In genomic region chr4:54585321-54586000, GRCh38 we compare ENCODE assay signal across 21 cellular contexts.
DNase-seq lines count a peak whose midpoint lies in the region; ATAC-seq, FAIRE-seq and TF ChIP-seq lines count a peak whose summit lies in the region.
"Had no signal": no experiment of that assay in that cellular context is flagged by ENCODE, and none has a peak within 500 bp of the region (broad histone marks: within the 10 kb centered on the region; RNA-seq: fewer than 3 reads in every experiment).

No MANE protein-coding gene starts in this region.

- H3K27me3 Mint-ChIP-seq in activated CD8-positive, alpha-beta T cell treated with anti-CD3 and anti-CD28 coated beads, Interleukin-2, amount 10 ng/mL, durations not matched to agents 7 days and 5 days (ENCODE audit: low read depth): peaks cover 13% of the 10 kb centered on the region
- H3K27me3 Mint-ChIP-seq: stimulated activated naive B cell treated with anti-CD40 and anti-IgM and Interleukin-4, amounts not matched to agents 10 μg/mL and 1 μg/mL and 100 μg/mL, for 72 hours had no signal

- H3K36me3 ChIP-seq in small intestine (ENCODE audit: control insufficient read depth in 2 of 2, insufficient read depth in 2 of 2, low read length in 2 of 2) (no peaks in the 10 kb centered on the region), heart right ventricle (no peaks in the 10 kb centered on the region)
- H3K36me3 ChIP-seq: MG63, spleen, tibial nerve had no signal

- 82 to 90% (median 82%) methylated on average over 8 of the region's 8 CpGs for WGBS in small intestine, 3 donors
- 96% methylated on average over 8 of the region's 8 CpGs for WGBS in heart right ventricle, 2 donors

- POLR2A ChIA-PET in activated CD8-positive, alpha-beta T cell treated with anti-CD3 and anti-CD28 coated beads, Interleukin-2, amount 10 ng/mL, durations not matched to agents 7 days and 5 days (lab: Charles Lee): no interaction called here

- TF ChIP-seq CTCF in heart right ventricle (IDR thresholded peaks at IDR 0.05): no peak

- H3K27ac ChIP-seq in epithelial cell of prostate (no peak overlapping the region), small intestine (ENCODE audit: low read depth in 1 of 2, low read length in 1 of 2) (peak overlapping the region; percentile 15 to 52), heart right ventricle (no peak overlapping the region)
- H3K27ac ChIP-seq: spleen, tibial nerve had no signal

- no peak overlapping the region for H3K4me3 Mint-ChIP-seq in activated CD8-positive, alpha-beta T cell treated with anti-CD3 and anti-CD28 coated beads, Interleukin-2, amount 10 ng/mL, durations not matched to agents 7 days and 5 days
- H3K4me3 Mint-ChIP-seq: activated naive CD8-positive, alpha-beta T cell treated with anti-CD3 and anti-CD28 coated beads for 36 hours; activated T-cell treated with anti-CD3 and anti-CD28 coated beads, Interleukin-2, amount 50 U/mL, for 4 hours; endodermal cell; natural killer cell; stimulated activated naive B cell treated with anti-CD40 and anti-IgM and Interleukin-4, amounts not matched to agents 10 μg/mL and 1 μg/mL and 100 μg/mL, for 72 hours had no signal

- H3K27me3 ChIP-seq in small intestine (ENCODE audit: control insufficient read depth in 2 of 2, insufficient read depth in 2 of 2, low read length in 2 of 2) (no peaks in the 10 kb centered on the region), heart right ventricle (no peaks in the 10 kb centered on the region)
- H3K27me3 ChIP-seq: MG63, spleen had no signal

- H3K4me3 ChIP-seq in small intestine (ENCODE audit: low read depth in 1 of 2, low read length in 2 of 2) (no peak overlapping the region), heart right ventricle (no peak overlapping the region)
- H3K4me3 ChIP-seq: GM12878, lung, MG63, spleen, tibial nerve had no signal

- no peaks in the 10 kb centered on the region for H3K36me3 Mint-ChIP-seq in activated CD8-positive, alpha-beta T cell treated with anti-CD3 and anti-CD28 coated beads, Interleukin-2, amount 10 ng/mL, durations not matched to agents 7 days and 5 days (ENCODE audit: low read depth)
- H3K36me3 Mint-ChIP-seq: activated naive CD8-positive, alpha-beta T cell treated with anti-CD3 and anti-CD28 coated beads for 36 hours; natural killer cell; stimulated activated naive B cell treated with anti-CD40 and anti-IgM and Interleukin-4, amounts not matched to agents 10 μg/mL and 1 μg/mL and 100 μg/mL, for 72 hours had no signal

- DNase-seq in GM03348 (ENCODE audit: low spot score) (peak; percentile 29), RCC 7860 (ENCODE audit: low spot score) (peak; percentile 48), epithelial cell of prostate (ENCODE audit: low read depth, low spot score) (peak; percentile 6), small intestine (peak; percentile 65), heart right ventricle (no peak), NCI-H2171 treated with DMSO at 0.1 percent for 48 hours (lab: John Stamatoyannopoulos, UW) (no peak)
- no peak for DNase-seq in activated CD8-positive, alpha-beta T cell treated with anti-CD3 and anti-CD28 coated beads, Interleukin-2, amount 10 ng/mL, durations not matched to agents 7 days and 5 days
- DNase-seq: activated CD4-positive, alpha-beta T cell treated with anti-CD3 and anti-CD28 coated beads, Interleukin-2, amount 50 U/mL, for 48 hours; activated naive CD8-positive, alpha-beta T cell treated with anti-CD3 and anti-CD28 coated beads for 36 hours; activated T-cell treated with anti-CD3 and anti-CD28 coated beads, Interleukin-2, amount 50 U/mL, for 4 hours; central memory CD4-positive, alpha-beta T cell; endodermal cell; natural killer cell; posterior cingulate gyrus; spleen; stimulated activated naive B cell treated with anti-CD40 and anti-IgM and Interleukin-4, amounts not matched to agents 10 μg/mL and 1 μg/mL and 100 μg/mL, for 72 hours had no signal

- CTCF ChIA-PET in activated CD8-positive, alpha-beta T cell treated with anti-CD3 and anti-CD28 coated beads, Interleukin-2, amount 10 ng/mL, durations not matched to agents 7 days and 5 days (lab: Charles Lee): no interaction called here

- FAIRE-seq in RCC 7860 (lab: Jason Lieb, UNC): peak; percentile 18
- no peak for FAIRE-seq in small intestine (lab: Jason Lieb, UNC)
- FAIRE-seq: GM12878, H54 had no signal

- intact Hi-C loops in heart right ventricle (cut with DNase I): no loop called here

- H3K4me1 Mint-ChIP-seq in activated CD8-positive, alpha-beta T cell treated with anti-CD3 and anti-CD28 coated beads, Interleukin-2, amount 10 ng/mL, durations not matched to agents 7 days and 5 days (ENCODE audit: low read depth): no peaks in the 10 kb centered on the region
- H3K4me1 Mint-ChIP-seq: activated naive CD8-positive, alpha-beta T cell treated with anti-CD3 and anti-CD28 coated beads for 36 hours; natural killer cell; stimulated activated naive B cell treated with anti-CD40 and anti-IgM and Interleukin-4, amounts not matched to agents 10 μg/mL and 1 μg/mL and 100 μg/mL, for 72 hours had no signal

- ATAC-seq in activated CD8-positive, alpha-beta T cell treated with anti-CD3 and anti-CD28 coated beads, Interleukin-2, amount 10 ng/mL, durations not matched to agents 7 days and 5 days: no peak
- no peak for ATAC-seq in heart right ventricle
- ATAC-seq: activated T-cell treated with anti-CD3 and anti-CD28 coated beads, Interleukin-2, amount 50 U/mL, for 4 hours; GM12878; natural killer cell; stimulated activated naive B cell treated with anti-CD40 and anti-IgM and Interleukin-4, amounts not matched to agents 10 μg/mL and 1 μg/mL and 100 μg/mL, for 72 hours had no signal

- H3K9me3 ChIP-seq in small intestine (ENCODE audit: control insufficient read depth, low read depth): no peaks in the 10 kb centered on the region
- H3K9me3 ChIP-seq in heart right ventricle: no peaks in the 10 kb centered on the region
- H3K9me3 ChIP-seq: MG63, spleen, tibial nerve had no signal

- no peaks in the 10 kb centered on the region for H3K9me3 Mint-ChIP-seq in activated CD8-positive, alpha-beta T cell treated with anti-CD3 and anti-CD28 coated beads, Interleukin-2, amount 10 ng/mL, durations not matched to agents 7 days and 5 days (ENCODE audit: insufficient read depth)
- H3K9me3 Mint-ChIP-seq: activated naive CD8-positive, alpha-beta T cell treated with anti-CD3 and anti-CD28 coated beads for 36 hours; activated T-cell treated with anti-CD3 and anti-CD28 coated beads, Interleukin-2, amount 50 U/mL, for 4 hours; endodermal cell; natural killer cell; stimulated activated naive B cell treated with anti-CD40 and anti-IgM and Interleukin-4, amounts not matched to agents 10 μg/mL and 1 μg/mL and 100 μg/mL, for 72 hours had no signal

- no peak overlapping the region for H3K27ac Mint-ChIP-seq in activated CD8-positive, alpha-beta T cell treated with anti-CD3 and anti-CD28 coated beads, Interleukin-2, amount 10 ng/mL, durations not matched to agents 7 days and 5 days
- H3K27ac Mint-ChIP-seq: activated naive CD8-positive, alpha-beta T cell treated with anti-CD3 and anti-CD28 coated beads for 36 hours; endodermal cell; natural killer cell; stimulated activated naive B cell treated with anti-CD40 and anti-IgM and Interleukin-4, amounts not matched to agents 10 μg/mL and 1 μg/mL and 100 μg/mL, for 72 hours had no signal

- H3K4me1 ChIP-seq in small intestine (ENCODE audit: control insufficient read depth in 2 of 2, insufficient read depth in 1 of 2, low read depth in 1 of 2, low read length in 1 of 2) (peaks cover 2 to 5% of the 10 kb centered on the region in 2 donors), heart right ventricle (no peaks in the 10 kb centered on the region)
- H3K4me1 ChIP-seq: spleen, tibial nerve had no signal

Comparison
In these comparisons a context has a peak if more than half of its experiments do, and no peak if none do; other contexts are left out.
1. DNase-seq: peak in GM03348 (single experiment), RCC 7860 (single experiment), epithelial cell of prostate (single experiment) and small intestine (single experiment); none in activated CD8-positive, alpha-beta T cell treated with anti-CD3 and anti-CD28 coated beads, Interleukin-2, amount 10 ng/mL, durations not matched to agents 7 days and 5 days (single experiment), heart right ventricle (0 of 2) and NCI-H2171 treated with DMSO at 0.1 percent for 48 hours (single experiment).
2. H3K27ac ChIP-seq: peak in small intestine (2 of 2); none in epithelial cell of prostate (single experiment) and heart right ventricle (0 of 10).